Comparison of ENCODE assay signal across 11 cellular contexts in the genomic region with DNA sequence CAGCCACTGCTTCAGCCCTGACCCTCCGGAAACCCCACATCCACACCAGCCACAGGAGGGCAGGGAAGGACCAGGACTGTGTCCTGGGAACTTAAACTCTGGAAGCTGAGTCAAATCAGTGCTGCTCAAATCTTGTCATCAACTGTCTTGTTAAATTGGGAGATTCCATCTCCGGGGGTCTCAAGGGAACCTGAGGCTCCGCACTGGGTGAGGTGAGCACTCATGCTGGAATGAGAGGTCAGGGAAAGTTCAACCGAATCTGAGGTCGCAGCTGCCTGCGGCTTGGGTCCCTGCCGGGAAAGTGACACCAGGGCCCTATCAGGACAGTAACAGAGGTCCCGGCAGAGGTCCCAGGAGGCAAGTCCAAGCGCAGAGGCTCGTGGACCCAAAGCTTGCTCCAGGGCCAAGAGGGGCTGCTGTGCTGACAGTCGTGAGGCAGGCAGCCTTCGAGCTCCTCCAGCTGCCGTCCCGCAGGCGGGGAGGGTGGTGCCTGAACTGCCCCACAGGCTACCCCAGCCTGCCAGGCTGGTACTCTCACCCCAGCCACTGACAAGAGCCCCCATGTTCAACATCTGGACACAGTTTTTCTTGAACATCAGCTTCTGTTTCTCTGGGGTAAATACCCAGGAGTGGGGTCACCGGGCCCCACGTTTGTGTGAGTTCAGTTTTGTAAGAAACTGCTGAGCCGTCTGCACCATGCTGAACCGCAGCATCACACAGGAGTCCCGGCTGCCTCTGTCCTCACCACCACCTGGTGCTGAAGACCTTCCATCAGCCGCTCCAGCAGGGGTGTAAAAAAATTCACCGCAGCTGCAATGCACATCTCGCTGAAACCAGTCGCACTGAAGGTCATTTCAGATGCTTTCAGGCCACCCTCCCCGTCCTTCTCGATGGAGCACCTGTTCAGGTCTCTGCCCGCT.
DNase-seq lines count a peak whose midpoint lies in the region; TF ChIP-seq lines count a peak whose summit lies in the region.
"Had no signal": no experiment of that assay in that cellular context is flagged by ENCODE, and none has a peak within 500 bp of the region (broad histone marks: within the 10 kb centered on the region; RNA-seq: fewer than 3 reads in every experiment).

No MANE protein-coding gene starts in this region.

- peaks cover 9% of the 10 kb centered on the region for H3K4me1 ChIP-seq in SJCRH30
- H3K4me1 ChIP-seq in Karpas-422 (ENCODE audit: low read length), result no peaks in the 10 kb centered on the region

- CTCF ChIA-PET in RWPE1 (lab: Yijun Ruan, JAX), result interaction anchor here (0.6 to 0.7 kb wide), 4 partner anchors 197 to 511 kb away, joined by 3 to 7 read pairs (median 4); no protein-coding TSS in a partner anchor

- H3K9me3 ChIP-seq in SJCRH30 (replicated peaks), result no peaks in the 10 kb centered on the region
- no peaks in the 10 kb centered on the region for H3K9me3 ChIP-seq in Karpas-422 (ENCODE audit: low read length)

- H3K4me3 ChIP-seq in AG09309 (ENCODE audit: control insufficient read depth, low read depth, low read length), result no peak overlapping the region
- no peak overlapping the region for H3K4me3 ChIP-seq in SJCRH30
- no peak overlapping the region for H3K4me3 ChIP-seq in Karpas-422 (ENCODE audit: low read length)

- POLR2A ChIA-PET in RWPE1 (lab: Yijun Ruan, JAX; ENCODE audit: low non-redundant PET), result no interaction called here

- no peak overlapping the region for H3K9ac ChIP-seq in Karpas-422 (ENCODE audit: low read length)

- no peaks in the 10 kb centered on the region for H3K9me2 ChIP-seq in Karpas-422 (replicated peaks; ENCODE audit: insufficient read depth, low read length)

- H3K79me2 ChIP-seq in Karpas-422 (ENCODE audit: low read length), result no peaks in the 10 kb centered on the region

- no peak overlapping the region for H3K4me2 ChIP-seq in Karpas-422 (ENCODE audit: low read depth, low read length, poor library complexity, severe bottlenecking)

- no peak for DNase-seq in AG09309 (ENCODE audit: low read depth)
- DNase-seq in SJCRH30, result peak; percentile 68
- DNase-seq in fibroblast of the conjunctiva (ENCODE audit: low read depth), result peak; percentile 23
- peak; percentile 97 for DNase-seq in myocyte (ENCODE audit: low read depth)
- no peak for DNase-seq in T-helper 9 cell
- no peak for DNase-seq in Karpas-422
- no peak for DNase-seq in RWPE1 (ENCODE audit: low spot score)
- no peak for DNase-seq in COR-L47 (lab: John Stamatoyannopoulos, UW)
- DNase-seq: activated effector memory CD4-positive, alpha-beta T cell treated with Interleukin-2 at 50 U/mL for 16 hours; effector memory CD8-positive, alpha-beta T cell; kidney glomerular epithelial cell had no signal

- no peaks in the 10 kb centered on the region for H3K27me3 ChIP-seq in SJCRH30
- H3K27me3 ChIP-seq in Karpas-422 (ENCODE audit: low read length), result no peaks in the 10 kb centered on the region

- H2AFZ ChIP-seq in Karpas-422 (ENCODE audit: low read length), result no peak overlapping the region

- H3K36me3 ChIP-seq in SJCRH30, result no peaks in the 10 kb centered on the region
- no peaks in the 10 kb centered on the region for H3K36me3 ChIP-seq in Karpas-422 (ENCODE audit: insufficient read depth, low read length)

- H4K20me1 ChIP-seq in Karpas-422 (ENCODE audit: insufficient read depth, low read depth, low read length), result no peaks in the 10 kb centered on the region

- TF ChIP-seq CTCF in AG09309 (IDR thresholded peaks at IDR 0.05; ENCODE audit: control insufficient read depth, insufficient read depth, low read depth, low read length, missing control alignments), result peak; percentile 48
- no peak for TF ChIP-seq CTCF in RWPE1 (conservative IDR thresholded peaks at IDR 0.05; ENCODE audit: low read depth)

- H3K27ac ChIP-seq in SJCRH30, result peak overlapping the region; percentile 20; the same call in 1 of the 2 replicates
- H3K27ac ChIP-seq in Karpas-422 (ENCODE audit: low read length), result no peak overlapping the region
- no peak overlapping the region for H3K27ac ChIP-seq in RWPE1

Comparison
In these comparisons a context has a peak if more than half of its experiments do, and no peak if none do; other contexts are left out.
1. DNase-seq: peak in SJCRH30 (2 of 2), fibroblast of the conjunctiva (single experiment) and myocyte (single experiment); none in AG09309 (single experiment), T-helper 9 cell (single experiment), Karpas-422 (single experiment), RWPE1 (single experiment) and COR-L47 (single experiment).